ENCODE assay signal across 22 cellular contexts in genomic region chr18:69755041-69755440, GRCh38.
"Had no signal": no experiment of that assay in that cellular context is flagged by ENCODE, and none has a peak within 500 bp of the region (broad histone marks: within the 10 kb centered on the region; RNA-seq: fewer than 3 reads in every experiment).

No MANE protein-coding gene starts in this region.

- H3K4me2 ChIP-seq: hepatocyte had no signal

- H3K9me3 ChIP-seq: lower lobe of right lung, testis had no signal

- H3K4me1 ChIP-seq: foreskin keratinocyte, left ventricle myocardium inferior, lower lobe of right lung, sigmoid colon, testis had no signal

- H2AFZ ChIP-seq: hepatocyte had no signal

- H3K79me2 ChIP-seq: hepatocyte had no signal

- DNase-seq: cortex of kidney; dorsolateral prefrontal cortex; effector CD8-positive, alpha-beta T cell; foreskin keratinocyte; kidney; left cardiac atrium; left ventricle myocardium inferior; lower lobe of right lung; natural killer cell; posterior cingulate gyrus; sigmoid colon; stimulated activated CD4-positive, alpha-beta T cell treated with anti-CD3 and anti-CD28 coated beads, Interleukin-2, amount 100 ng/mL, for 24 hours; stimulated activated CD4-positive, alpha-beta T cell treated with anti-CD3 and anti-CD28 coated beads, Interleukin-4, amount 100 ng/mL, for 4 hours; stimulated activated naive B cell treated with anti-CD40 and anti-IgM and Interleukin-4, amounts not matched to agents 10 μg/mL and 1 μg/mL and 100 μg/mL, for 72 hours; stimulated activated naive CD8-positive, alpha-beta T cell treated with anti-CD3 and anti-CD28 coated beads, Interleukin-15, amount 100 ng/mL, for 72 hours; testis had no signal

- H3K4me3 ChIP-seq: dorsolateral prefrontal cortex, hepatocyte, left ventricle myocardium inferior, lower lobe of right lung, sigmoid colon, skin epidermis, testis, tibial nerve had no signal

- H3K4me3 Mint-ChIP-seq: memory B cell; mesothelial cell of epicardium; natural killer cell; neural crest cell; stimulated activated naive B cell treated with anti-CD40 and anti-IgM and Interleukin-4, amounts not matched to agents 10 μg/mL and 1 μg/mL and 100 μg/mL, for 72 hours; stimulated activated naive CD8-positive, alpha-beta T cell treated with anti-CD3 and anti-CD28 coated beads, Interleukin-15, amount 100 ng/mL, for 72 hours had no signal

- H3K27ac ChIP-seq: dorsolateral prefrontal cortex, foreskin keratinocyte, hepatocyte, left ventricle myocardium inferior, lower lobe of right lung, sigmoid colon, testis, tibial nerve had no signal

- H3K36me3 Mint-ChIP-seq: memory B cell; mesothelial cell of epicardium; stimulated activated naive B cell treated with anti-CD40 and anti-IgM and Interleukin-4, amounts not matched to agents 10 μg/mL and 1 μg/mL and 100 μg/mL, for 72 hours had no signal

- H3K4me1 Mint-ChIP-seq: memory B cell; stimulated activated naive B cell treated with anti-CD40 and anti-IgM and Interleukin-4, amounts not matched to agents 10 μg/mL and 1 μg/mL and 100 μg/mL, for 72 hours had no signal

- H3K27ac Mint-ChIP-seq: memory B cell; mesothelial cell of epicardium; natural killer cell; stimulated activated naive B cell treated with anti-CD40 and anti-IgM and Interleukin-4, amounts not matched to agents 10 μg/mL and 1 μg/mL and 100 μg/mL, for 72 hours had no signal

- H3K27me3 ChIP-seq: dorsolateral prefrontal cortex, foreskin keratinocyte, hepatocyte, sigmoid colon, testis, tibial nerve had no signal

- FAIRE-seq: kidney had no signal

- H3K27me3 Mint-ChIP-seq: memory B cell; stimulated activated naive B cell treated with anti-CD40 and anti-IgM and Interleukin-4, amounts not matched to agents 10 μg/mL and 1 μg/mL and 100 μg/mL, for 72 hours; stimulated activated naive CD8-positive, alpha-beta T cell treated with anti-CD3 and anti-CD28 coated beads, Interleukin-15, amount 100 ng/mL, for 72 hours had no signal

- H3K36me3 ChIP-seq: left ventricle myocardium inferior, lower lobe of right lung, sigmoid colon, tibial nerve had no signal

- ATAC-seq: foreskin keratinocyte; left cardiac atrium; lower lobe of right lung; natural killer cell; stimulated activated naive B cell treated with anti-CD40 and anti-IgM and Interleukin-4, amounts not matched to agents 10 μg/mL and 1 μg/mL and 100 μg/mL, for 72 hours; stimulated activated naive CD8-positive, alpha-beta T cell treated with anti-CD3 and anti-CD28 coated beads, Interleukin-15, amount 100 ng/mL, for 72 hours had no signal
